In genomic region chr6:77930382-77930781, GRCh38 we compare ENCODE assay signal across 28 cellular contexts.
A peak's percentile ranks its signal among the peaks of the same experiment; 100 is the strongest.
DNase-seq lines count a peak whose midpoint lies in the region; ATAC-seq, FAIRE-seq and TF ChIP-seq lines count a peak whose summit lies in the region.
"Had no signal": no experiment of that assay in that cellular context is flagged by ENCODE, and none has a peak within 500 bp of the region (broad histone marks: within the 10 kb centered on the region; RNA-seq: fewer than 3 reads in every experiment).

No MANE protein-coding gene starts in this region.

- ATAC-seq in Right ventricle myocardium superior (ENCODE audit: poor library complexity) (peak; percentile 65), psoas muscle (peak in 2 of 4 donors; percentile 49 to 89)
- ATAC-seq: A549, GM12878 had no signal

- WGBS in psoas muscle, 3 donors: 58 to 72% (median 65%) methylated on average over 2 of the region's 2 CpGs

- H3K27ac ChIP-seq in right atrium auricular region: no peak overlapping the region
- no peak overlapping the region for H3K27ac ChIP-seq in psoas muscle
- H3K27ac ChIP-seq: 22Rv1, A549, BLaER1 had no signal

- no peak for FAIRE-seq in GM19239 (lab: Jason Lieb, UNC)
- FAIRE-seq: A549, GM12878, GM12892, GM18507 had no signal

- no peaks in the 10 kb centered on the region for H3K27me3 ChIP-seq in right atrium auricular region
- no peaks in the 10 kb centered on the region for H3K27me3 ChIP-seq in psoas muscle (ENCODE audit: insufficient read depth in 3 of 3, low read length in 2 of 3)
- H3K27me3 ChIP-seq: BE2C, BLaER1 had no signal

- no peak overlapping the region for H3K4me3 ChIP-seq in right atrium auricular region
- peak overlapping the region; percentile 31 for H3K4me3 ChIP-seq in psoas muscle
- H3K4me3 ChIP-seq: A549, BLaER1, GM12878 had no signal

- H3K27me3 Mint-ChIP-seq in activated CD4-positive, alpha-beta memory T cell treated with anti-CD3 and anti-CD28 coated beads for 36 hours: no peaks in the 10 kb centered on the region
- H3K27me3 Mint-ChIP-seq: CD4-positive, alpha-beta memory T cell; CD4-positive, CD25-positive, alpha-beta regulatory T cell; CD8-positive, alpha-beta memory T cell had no signal

- H3K4me1 ChIP-seq in right atrium auricular region: no peaks in the 10 kb centered on the region
- H3K4me1 ChIP-seq in psoas muscle: no peaks in the 10 kb centered on the region
- H3K4me1 ChIP-seq: A549, BE2C, BLaER1 had no signal

- intact Hi-C loops in Right ventricle myocardium superior (cut with DNase I) (no loop called here), psoas muscle (cut with DNase I) (no loop called here)
- intact Hi-C loops in activated CD4-positive, alpha-beta memory T cell treated with anti-CD3 and anti-CD28 coated beads for 36 hours (cut with micrococcal nuclease): no loop called here

- CTCF ChIA-PET in activated CD4-positive, alpha-beta memory T cell treated with anti-CD3 and anti-CD28 coated beads for 36 hours (lab: Charles Lee): no interaction called here

- H3K4me1 Mint-ChIP-seq in activated CD4-positive, alpha-beta memory T cell treated with anti-CD3 and anti-CD28 coated beads for 36 hours (ENCODE audit: low read depth): no peaks in the 10 kb centered on the region
- H3K4me1 Mint-ChIP-seq: CD14-positive monocyte; CD4-positive, alpha-beta memory T cell; CD4-positive, CD25-positive, alpha-beta regulatory T cell; CD8-positive, alpha-beta memory T cell had no signal

- in situ Hi-C loops in ACHN (cut with HindIII; ENCODE audit: low pct_ligation_motif_present, low pct_unique_long_range_greater_than_20kb, low sequenced_read_pairs): no loop called here

- H3K9me3 ChIP-seq in right atrium auricular region: no peaks in the 10 kb centered on the region
- H3K9me3 ChIP-seq in psoas muscle: no peaks in the 10 kb centered on the region
- H3K9me3 ChIP-seq: A549, BE2C, BLaER1 had no signal

- H3K4me3 Mint-ChIP-seq in activated CD4-positive, alpha-beta memory T cell treated with anti-CD3 and anti-CD28 coated beads for 36 hours: no peak overlapping the region
- H3K4me3 Mint-ChIP-seq: CD14-positive monocyte; CD4-positive, alpha-beta memory T cell; CD4-positive, CD25-positive, alpha-beta regulatory T cell; CD8-positive, alpha-beta memory T cell had no signal

- H3K9me3 Mint-ChIP-seq in activated CD4-positive, alpha-beta memory T cell treated with anti-CD3 and anti-CD28 coated beads for 36 hours: peaks cover 3% of the 10 kb centered on the region

- POLR2A ChIA-PET in activated CD4-positive, alpha-beta memory T cell treated with anti-CD3 and anti-CD28 coated beads for 36 hours (lab: Charles Lee): no interaction called here

- H3K27ac Mint-ChIP-seq in activated CD4-positive, alpha-beta memory T cell treated with anti-CD3 and anti-CD28 coated beads for 36 hours: no peak overlapping the region
- H3K27ac Mint-ChIP-seq: CD14-positive monocyte; CD4-positive, alpha-beta memory T cell; CD4-positive, CD25-positive, alpha-beta regulatory T cell; CD8-positive, alpha-beta memory T cell had no signal

- H3K36me3 ChIP-seq in right atrium auricular region: no peaks in the 10 kb centered on the region
- H3K36me3 ChIP-seq in psoas muscle (ENCODE audit: insufficient read depth in 1 of 2, low read depth in 1 of 2): no peaks in the 10 kb centered on the region
- H3K36me3 ChIP-seq: BE2C, BLaER1 had no signal

- H3K36me3 Mint-ChIP-seq in activated CD4-positive, alpha-beta memory T cell treated with anti-CD3 and anti-CD28 coated beads for 36 hours: no peaks in the 10 kb centered on the region
- H3K36me3 Mint-ChIP-seq: CD14-positive monocyte; CD4-positive, alpha-beta memory T cell; CD4-positive, CD25-positive, alpha-beta regulatory T cell; CD8-positive, alpha-beta memory T cell had no signal

- no peak for TF ChIP-seq CTCF in right atrium auricular region (IDR thresholded peaks at IDR 0.05)
- no peak for TF ChIP-seq CTCF in psoas muscle (IDR thresholded peaks at IDR 0.05)

- no peak for DNase-seq in Right ventricle myocardium superior
- DNase-seq in right atrium auricular region (ENCODE audit: low spot score): no peak
- peak; percentile 5 for DNase-seq in myocyte (ENCODE audit: low read depth)
- no peak for DNase-seq in psoas muscle
- peak; percentile 26 for DNase-seq in superior temporal gyrus (ENCODE audit: extremely low spot score)
- no peak for DNase-seq in ACHN
- no peak for DNase-seq in activated CD4-positive, alpha-beta memory T cell treated with anti-CD3 and anti-CD28 coated beads for 36 hours
- DNase-seq in GM19239 (ENCODE audit: insufficient read length, low spot score): no peak
- DNase-seq: BE2C; C1 segment of cervical spinal cord; CD4-positive, alpha-beta memory T cell; CD4-positive, CD25-positive, alpha-beta regulatory T cell; CD8-positive, alpha-beta memory T cell; COR-L47; DMS 273 treated with DMSO at 0.1 percent for 48 hours; DMS153; DMS53; DMS79; DND-41; EL; GDM1 had no signal

Comparison
In these comparisons a context has a peak if more than half of its experiments do, and no peak if none do; other contexts are left out.
1. DNase-seq: peak in myocyte (single experiment) and superior temporal gyrus (single experiment); none in Right ventricle myocardium superior (single experiment), right atrium auricular region (single experiment), psoas muscle (0 of 2), ACHN (single experiment), activated CD4-positive, alpha-beta memory T cell treated with anti-CD3 and anti-CD28 coated beads for 36 hours (single experiment) and GM19239 (single experiment).